8 cellular contexts compared by ENCODE assay signal in genomic region chr2:196170681-196171247, GRCh38. TPM values are rescaled to one million over a fixed set of nuclear protein-coding genes. Genes with fewer than 3 reads are reported as not detected.
DNase-seq lines count a peak whose midpoint lies in the region; ATAC-seq, FAIRE-seq and TF ChIP-seq lines count a peak whose summit lies in the region.

No MANE protein-coding gene starts in this region.

- TF ChIP-seq POLR2A in endothelial cell of umbilical vein (IDR thresholded peaks at IDR 0.05; ENCODE audit: low read depth, low read length), result no peak

- intact Hi-C loops in activated B cell treated with CpG ODN at 0.5 μM for 24 hours (cut with micrococcal nuclease) (loop anchor here (1.0 to 10.0 kb wide), 10 partner anchors 10 to 1330 kb away; partner anchors contain the start of genes HSPE1 and SLC39A10), endothelial cell of umbilical vein (cut with micrococcal nuclease) (loop anchor here (1.0 to 10.0 kb wide), 7 partner anchors 40 to 434 kb away; no protein-coding TSS in a partner anchor)

- H3K9ac ChIP-seq in HUES48 (ENCODE audit: low read depth, low read length) (peak overlapping the region; percentile 60), endothelial cell of umbilical vein (replicated peaks; ENCODE audit: extremely low read depth, insufficient read depth, low read length) (peak overlapping the region; percentile 84)

- peak overlapping the region; percentile 97 for H3K4me2 ChIP-seq in endothelial cell of umbilical vein (ENCODE audit: insufficient read depth, low read length)

- peak overlapping the region; percentile 74 for H2AFZ ChIP-seq in endothelial cell of umbilical vein (ENCODE audit: low read depth, low read length)

- dilution Hi-C loops in endothelial cell of umbilical vein (cut with MboI; ENCODE audit: extremely low pct_ligation_motif_present, low sequenced_read_pairs), result no loop called here

- H3K4me1 ChIP-seq in HUES48 (ENCODE audit: control insufficient read depth, insufficient read depth, low read length) (peaks cover 38% of the 10 kb centered on the region), endothelial cell of umbilical vein (ENCODE audit: control insufficient read depth, extremely low read depth, insufficient read depth, low read length) (peaks cover 42% of the 10 kb centered on the region)

- H3K27ac ChIP-seq in HUES48 (ENCODE audit: low read depth, low read length) (peak overlapping the region; percentile 83), endothelial cell of umbilical vein (ENCODE audit: insufficient read depth, low read depth, low read length) (peak overlapping the region; percentile 69)

- H3K79me2 ChIP-seq in endothelial cell of umbilical vein (ENCODE audit: control insufficient read depth, insufficient read depth, low read length), result peaks cover 53% of the 10 kb centered on the region

- POLR2A ChIA-PET in activated B cell treated with CpG ODN at 0.5 μM for 24 hours (lab: Charles Lee) (interaction anchor here (0.5 to 11.0 kb wide), 39 partner anchors 8 to 1138 kb away, joined by 3 to 543 read pairs (median 6); partner anchors contain the start of genes DNAH7 and SLC39A10), endothelial cell of umbilical vein (lab: Charles Lee) (no interaction called here)

- peaks cover 44% of the 10 kb centered on the region for H3K36me3 Mint-ChIP-seq in activated B cell treated with CpG ODN at 0.5 μM for 24 hours (ENCODE audit: low read depth)

- peaks cover 60% of the 10 kb centered on the region for H3K4me1 Mint-ChIP-seq in activated B cell treated with CpG ODN at 0.5 μM for 24 hours

- ATAC-seq in GM19463 (IDR thresholded peaks at IDR 0.05; ENCODE audit: unreplicated experiment), result peak; percentile 3
- ATAC-seq in activated B cell treated with CpG ODN at 0.5 μM for 24 hours (ENCODE audit: low read depth), result peak; percentile 3

- peak overlapping the region; percentile 98 for H3K27ac Mint-ChIP-seq in activated B cell treated with CpG ODN at 0.5 μM for 24 hours

- no peaks in the 10 kb centered on the region for H3K36me3 ChIP-seq in HUES48 (ENCODE audit: control insufficient read depth, insufficient read depth, low read length)
- H3K36me3 ChIP-seq in endothelial cell of umbilical vein (ENCODE audit: control insufficient read depth in 2 of 2, extremely low read depth in 1 of 2, insufficient read depth in 2 of 2, low read length in 2 of 2), result no peaks in the 10 kb centered on the region

- peak; percentile 62 for FAIRE-seq in endothelial cell of umbilical vein (lab: Jason Lieb, UNC)

- no peaks in the 10 kb centered on the region for H3K9me3 Mint-ChIP-seq in activated B cell treated with CpG ODN at 0.5 μM for 24 hours

- H3K27me3 ChIP-seq in HUES48 (ENCODE audit: control insufficient read depth, insufficient read depth, low read length) (peaks cover 14% of the 10 kb centered on the region), endothelial cell of umbilical vein (ENCODE audit: control insufficient read depth in 2 of 2, insufficient read depth in 2 of 2, low read length in 2 of 2) (peaks cover 4 to 17% of the 10 kb centered on the region in 2 experiments)

- CTCF ChIA-PET in activated B cell treated with CpG ODN at 0.5 μM for 24 hours (lab: Charles Lee) (interaction anchor here (0.9 to 3.0 kb wide), 8 partner anchors 18 to 108 kb away, joined by 3 to 22 read pairs (median 6); no protein-coding TSS in a partner anchor), endothelial cell of umbilical vein (lab: Charles Lee) (interaction anchor here (0.7 to 2.3 kb wide), 11 partner anchors 9 to 283 kb away, joined by 3 to 21 read pairs (median 4); partner anchors contain the start of gene DNAH7)

- no TSS peak for BruUV-seq in endothelial cell of umbilical vein (replicated peaks; lab: Mats Ljungman, UMichigan)

- H3K27me3 Mint-ChIP-seq in activated B cell treated with CpG ODN at 0.5 μM for 24 hours, result no peaks in the 10 kb centered on the region

- TF ChIP-seq CTCF in activated B cell treated with CpG ODN at 0.5 μM for 24 hours (IDR thresholded peaks at IDR 0.05) (no peak), endothelial cell of umbilical vein (IDR thresholded peaks at IDR 0.05; ENCODE audit: extremely low read depth in 1 of 2, insufficient read depth in 1 of 2, low read depth in 1 of 2, low read length in 2 of 2) (no peak)

- no peaks in the 10 kb centered on the region for H3K9me3 ChIP-seq in HUES48 (ENCODE audit: control insufficient read depth, insufficient read depth, low read length)
- no peaks in the 10 kb centered on the region for H3K9me3 ChIP-seq in endothelial cell of umbilical vein (replicated peaks; ENCODE audit: control insufficient read depth, insufficient read depth, low read length)

- H4K20me1 ChIP-seq in endothelial cell of umbilical vein (replicated peaks; ENCODE audit: control insufficient read depth, extremely low read depth, insufficient read depth, low read length), result no peaks in the 10 kb centered on the region

- peak overlapping the region; percentile 99 for H3K4me3 Mint-ChIP-seq in activated B cell treated with CpG ODN at 0.5 μM for 24 hours

- DNase-seq in D341Med (ENCODE audit: low spot score) (peak; percentile 64), activated B cell treated with CpG ODN at 0.5 μM for 24 hours (peak; percentile 60), endothelial cell of umbilical vein (ENCODE audit: low read depth, low spot score) (no peak), myocyte (ENCODE audit: low read depth) (peak; percentile 69), HK-2 (ENCODE audit: unreplicated experiment) (no peak), NCI-H1048 (lab: John Stamatoyannopoulos, UW) (no peak)

- H3K9me1 ChIP-seq in endothelial cell of umbilical vein (replicated peaks; ENCODE audit: control insufficient read depth, extremely low read depth, insufficient read depth, low read length), result no peaks in the 10 kb centered on the region

- peak overlapping the region; percentile 94 for H3K4me3 ChIP-seq in HUES48 (ENCODE audit: low read depth, low read length)
- peak overlapping the region; percentile 46 to 94 (median 83) for H3K4me3 ChIP-seq in endothelial cell of umbilical vein (replicated peaks in 1 of 3; ENCODE audit: insufficient read depth in 1 of 3, low read depth in 1 of 3, low read length in 3 of 3)

TF ChIP-seq in endothelial cell of umbilical vein, 7 proteins besides CTCF, POLR2A, EP300 and RAD21:
- TF ChIP-seq POLR2AphosphoS5 (IDR thresholded peaks at IDR 0.05; ENCODE audit: insufficient read depth, low read depth, low read length), result no peak
- TF ChIP-seq GATA2 (IDR thresholded peaks at IDR 0.05; ENCODE audit: insufficient read depth, insufficient read length, low read depth, low read length), result no peak
- no peak for TF ChIP-seq EZH2 (IDR thresholded peaks at IDR 0.05; ENCODE audit: borderline replicate concordance, low read depth, low read length, severe bottlenecking)
- TF ChIP-seq MYC (IDR thresholded peaks at IDR 0.05; ENCODE audit: low read depth, low read length), result no peak
- TF ChIP-seq JUN (IDR thresholded peaks at IDR 0.05; ENCODE audit: borderline replicate concordance, insufficient read depth, insufficient read length, low read depth), result no peak
- TF ChIP-seq FOS (IDR thresholded peaks at IDR 0.05; ENCODE audit: borderline replicate concordance, insufficient read depth, low read length), result no peak
- TF ChIP-seq MAX (IDR thresholded peaks at IDR 0.05; ENCODE audit: insufficient read depth, insufficient read length), result no peak

RNA-seq across cellular contexts. Expression of gene STK17B, which starts 0.6 kb away (rescaled TPM):
- 203 and 226 TPM in 2 replicates for total RNA-seq in activated B cell treated with CpG ODN at 0.5 μM for 24 hours
- 12.4 and 16.6 TPM in 2 replicates for total RNA-seq in endothelial cell of umbilical vein
- 2.0 and 2.5 TPM in 2 replicates for polyA plus RNA-seq in endothelial cell of umbilical vein
- polyA plus RNA-seq in endothelial cell of umbilical vein (2011; cell fraction: cytosol; rRNA removed), result 3.0 and 3.2 TPM in 2 replicates
- 4.0 and 5.1 TPM in 2 replicates for polyA plus RNA-seq in endothelial cell of umbilical vein (2011; cell fraction: nucleus; rRNA removed)
- polyA plus RNA-seq in endothelial cell of umbilical vein (2012), result 5.3 and 9.4 TPM in 2 replicates
- 5.6 and 6.5 TPM in 2 replicates for polyA minus RNA-seq in endothelial cell of umbilical vein
- 6.6 TPM for polyA minus RNA-seq in endothelial cell of umbilical vein (2011; cell fraction: cytosol; rRNA and poly(A)+ RNA removed)
- polyA minus RNA-seq in endothelial cell of umbilical vein (2011; cell fraction: nucleus; rRNA and poly(A)+ RNA removed), result 7.5 and 15.1 TPM in 2 replicates
- total RNA-seq in myocyte, result 73.9 and 80.1 TPM in 2 replicates
- 12.1 TPM for polyA plus RNA-seq in myocyte (2012)

Comparison
In these comparisons a context has a peak if more than half of its experiments do, and no peak if none do; other contexts are left out.
1. DNase-seq: peak in D341Med (single experiment), activated B cell treated with CpG ODN at 0.5 μM for 24 hours (single experiment) and myocyte (single experiment); none in endothelial cell of umbilical vein (single experiment), HK-2 (single experiment) and NCI-H1048 (single experiment).